18 cellular contexts compared by ENCODE assay signal in genomic region chr2:59680863-59681262, GRCh38.
"Had no signal": no experiment of that assay in that cellular context is flagged by ENCODE, and none has a peak within 500 bp of the region (broad histone marks: within the 10 kb centered on the region; RNA-seq: fewer than 3 reads in every experiment).

No MANE protein-coding gene starts in this region.

- H3K27ac Mint-ChIP-seq: activated CD8-positive, alpha-beta T cell treated with anti-CD3 and anti-CD28 coated beads for 36 hours; activated naive CD8-positive, alpha-beta T cell treated with anti-CD3 and anti-CD28 coated beads, Interleukin-2, amount 10 ng/mL, durations not matched to agents 7 days and 5 days; neural progenitor cell had no signal

- H3K36me3 Mint-ChIP-seq: activated naive CD8-positive, alpha-beta T cell treated with anti-CD3 and anti-CD28 coated beads, Interleukin-2, amount 10 ng/mL, durations not matched to agents 7 days and 5 days; neural progenitor cell had no signal

- H3K4me3 Mint-ChIP-seq: activated CD8-positive, alpha-beta T cell treated with anti-CD3 and anti-CD28 coated beads for 36 hours; activated naive CD8-positive, alpha-beta T cell treated with anti-CD3 and anti-CD28 coated beads, Interleukin-2, amount 10 ng/mL, durations not matched to agents 7 days and 5 days; neural progenitor cell had no signal

- H3K4me1 Mint-ChIP-seq: activated naive CD8-positive, alpha-beta T cell treated with anti-CD3 and anti-CD28 coated beads, Interleukin-2, amount 10 ng/mL, durations not matched to agents 7 days and 5 days; neural progenitor cell had no signal

- H3K9me3 Mint-ChIP-seq: activated CD8-positive, alpha-beta T cell treated with anti-CD3 and anti-CD28 coated beads for 36 hours; neural progenitor cell had no signal

- H3K36me3 ChIP-seq: cardiac muscle cell, heart right ventricle, neural progenitor cell, pancreas, tibial artery, vagina had no signal

- FAIRE-seq: endothelial cell of umbilical vein, keratinocyte, pancreas had no signal

- H3K4me3 ChIP-seq: cardiac muscle cell, coronary artery, heart right ventricle, neural progenitor cell, pancreas, tibial artery, vagina had no signal

- H3K4me1 ChIP-seq: heart right ventricle, neural progenitor cell, tibial artery, vagina had no signal

- H3K27ac ChIP-seq: cardiac muscle cell, coronary artery, heart right ventricle, neural progenitor cell, pancreas, tibial artery, vagina had no signal

- ATAC-seq: activated CD8-positive, alpha-beta T cell treated with anti-CD3 and anti-CD28 coated beads for 36 hours; pancreas had no signal

- H3K27me3 Mint-ChIP-seq: activated naive CD8-positive, alpha-beta T cell treated with anti-CD3 and anti-CD28 coated beads, Interleukin-2, amount 10 ng/mL, durations not matched to agents 7 days and 5 days had no signal

- DNase-seq: activated CD4-positive, alpha-beta T cell treated with anti-CD3 and anti-CD28 coated beads for 1 hour; activated CD8-positive, alpha-beta memory T cell treated with anti-CD3 and anti-CD28 coated beads, Interleukin-2, amount 50 U/mL, for 48 hours; activated CD8-positive, alpha-beta T cell treated with anti-CD3 and anti-CD28 coated beads for 36 hours; activated naive CD8-positive, alpha-beta T cell treated with anti-CD3 and anti-CD28 coated beads, Interleukin-2, amount 10 ng/mL, durations not matched to agents 7 days and 5 days; aorta; effector CD4-positive, alpha-beta T cell; foreskin melanocyte; heart right ventricle; pancreas; small intestine; T-helper 9 cell; tibial artery had no signal

- H3K9me3 ChIP-seq: pancreas, vagina had no signal

- H3K27me3 ChIP-seq: cardiac muscle cell, heart right ventricle, neural progenitor cell, pancreas, tibial artery, vagina had no signal
